Comparison of ENCODE assay signal across 8 cellular contexts in the genomic region with DNA sequence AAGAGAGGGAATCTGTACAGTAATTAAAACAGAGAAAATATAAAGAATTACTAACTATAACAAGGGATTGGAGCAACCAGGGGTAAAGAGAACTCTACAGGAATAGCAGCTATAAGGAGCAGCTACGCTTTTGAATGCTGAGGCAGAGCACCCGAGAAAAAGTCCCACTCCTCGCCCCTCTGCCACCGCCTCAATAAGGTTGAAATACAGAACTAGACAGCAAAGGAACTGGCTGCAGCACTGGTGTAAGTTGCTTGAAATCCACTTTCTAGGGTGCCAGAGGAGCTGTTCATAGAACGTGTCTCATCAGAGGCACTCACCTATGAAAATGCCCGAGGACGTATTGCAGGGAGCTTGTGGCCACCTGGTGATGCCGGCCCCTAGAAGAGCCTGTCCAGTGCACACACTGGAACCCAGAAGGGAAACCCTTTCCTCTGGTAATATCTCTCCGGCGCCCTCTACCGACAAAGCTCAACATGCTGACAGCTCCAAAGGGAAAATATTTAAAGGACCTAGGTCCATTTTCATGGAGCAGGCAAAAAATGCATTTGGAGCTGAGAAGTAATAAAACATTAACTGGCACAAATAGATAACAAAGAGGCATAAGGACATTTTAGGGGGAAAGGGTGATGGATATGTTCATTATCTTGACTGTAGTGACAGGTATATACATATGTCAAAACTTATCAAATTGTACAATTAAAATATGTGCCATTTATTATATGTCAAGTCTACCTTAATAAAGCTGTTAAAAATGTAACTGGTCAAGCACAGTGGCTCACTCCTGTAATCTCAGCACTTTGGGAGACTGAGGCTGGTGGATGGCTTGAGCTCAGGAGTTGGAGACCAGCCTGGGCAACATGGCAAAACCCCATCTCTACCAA.
A peak's percentile ranks its signal among the peaks of the same experiment; 100 is the strongest.
DNase-seq lines count a peak whose midpoint lies in the region; ATAC-seq, FAIRE-seq and TF ChIP-seq lines count a peak whose summit lies in the region.

No MANE protein-coding gene starts in this region.

- ATAC-seq in HG02642 (IDR thresholded peaks at IDR 0.05; ENCODE audit: poor library complexity, unreplicated experiment): peak; percentile 62
- no peak for ATAC-seq in activated CD8-positive, alpha-beta T cell treated with anti-CD3 and anti-CD28 coated beads for 36 hours
- no peak for ATAC-seq in effector memory CD8-positive, alpha-beta T cell (replicated peaks)

- H3K4me3 ChIP-seq in trophoblast cell (ENCODE audit: low read depth, low read length): no peak overlapping the region

- H3K14ac ChIP-seq in trophoblast cell (ENCODE audit: low read length): no peak overlapping the region

- no peak overlapping the region for H3K27ac Mint-ChIP-seq in activated CD8-positive, alpha-beta T cell treated with anti-CD3 and anti-CD28 coated beads for 36 hours
- H3K27ac Mint-ChIP-seq in effector memory CD8-positive, alpha-beta T cell: no peak overlapping the region

- no peak overlapping the region for H2AK5ac ChIP-seq in trophoblast cell (ENCODE audit: low read length)

- peak; percentile 16 for DNase-seq in GDM1 (lab: John Stamatoyannopoulos, UW)
- peak; percentile 81 for DNase-seq in NCI-H2196 (lab: John Stamatoyannopoulos, UW; ENCODE audit: unreplicated experiment)
- peak; percentile 57 for DNase-seq in activated CD8-positive, alpha-beta T cell treated with anti-CD3 and anti-CD28 coated beads for 36 hours
- DNase-seq in frontal cortex (ENCODE audit: low spot score in 2 of 2): peak in 1 of 2 donors; percentile 6
- DNase-seq in trophoblast cell: peak; percentile 71 to 86
- no peak for DNase-seq in effector memory CD8-positive, alpha-beta T cell

- H3K4me1 Mint-ChIP-seq in activated CD8-positive, alpha-beta T cell treated with anti-CD3 and anti-CD28 coated beads for 36 hours (ENCODE audit: low read depth): no peaks in the 10 kb centered on the region
- H3K4me1 Mint-ChIP-seq in effector memory CD8-positive, alpha-beta T cell (ENCODE audit: low read depth in 2 of 2): no peaks in the 10 kb centered on the region

- no peak overlapping the region for H3K4ac ChIP-seq in trophoblast cell (ENCODE audit: low read depth, low read length)

- no peak overlapping the region for H2BK5ac ChIP-seq in trophoblast cell (ENCODE audit: low read depth, low read length, poor library complexity)

- no peak overlapping the region for H3K18ac ChIP-seq in trophoblast cell (ENCODE audit: low read length)

- no peak overlapping the region for H3K27ac ChIP-seq in 22Rv1
- no peak overlapping the region for H3K27ac ChIP-seq in trophoblast cell (ENCODE audit: low read depth, low read length)

- H3K9ac ChIP-seq in trophoblast cell (ENCODE audit: low read length): no peak overlapping the region

- no peak overlapping the region for H3K23ac ChIP-seq in trophoblast cell (ENCODE audit: low read length)

- H3K4me2 ChIP-seq in trophoblast cell (ENCODE audit: low read length): no peak overlapping the region

- no CpG with 5 or more reads among the region's 11 CpGs for WGBS in trophoblast cell (ENCODE audit: extremely low coverage, insufficient coverage, insufficient read length)

- no peaks in the 10 kb centered on the region for H3K36me3 Mint-ChIP-seq in activated CD8-positive, alpha-beta T cell treated with anti-CD3 and anti-CD28 coated beads for 36 hours (ENCODE audit: low read depth)
- no peaks in the 10 kb centered on the region for H3K36me3 Mint-ChIP-seq in effector memory CD8-positive, alpha-beta T cell (ENCODE audit: insufficient read depth)

- H3K36me3 ChIP-seq in trophoblast cell (ENCODE audit: control insufficient read depth in 1 of 2, insufficient read depth in 2 of 2, low read length in 2 of 2): no peaks in the 10 kb centered on the region

- H3K9me3 ChIP-seq in trophoblast cell (ENCODE audit: insufficient read depth, low read depth, low read length): no peaks in the 10 kb centered on the region

- H3K4me1 ChIP-seq in trophoblast cell (ENCODE audit: control insufficient read depth in 1 of 2, insufficient read depth in 2 of 2, low read length in 2 of 2): peaks cover 3 to 4% of the 10 kb centered on the region in 2 experiments

- H2BK120ac ChIP-seq in trophoblast cell (ENCODE audit: insufficient read depth, low read length, poor library complexity): no peak overlapping the region

- no peak overlapping the region for H4K8ac ChIP-seq in trophoblast cell (ENCODE audit: low read depth, low read length)

- no peaks in the 10 kb centered on the region for H3K79me2 ChIP-seq in trophoblast cell (ENCODE audit: control insufficient read depth, insufficient read depth, low read length, poor library complexity)

- H3K79me1 ChIP-seq in trophoblast cell (ENCODE audit: low read length): no peaks in the 10 kb centered on the region

- H4K12ac ChIP-seq in trophoblast cell (ENCODE audit: low read depth, low read length): no peak overlapping the region

- H3K27me3 ChIP-seq in trophoblast cell (ENCODE audit: insufficient read depth, low read length): no peaks in the 10 kb centered on the region

- peak; percentile 91 for TF ChIP-seq CTCF in 22Rv1 (IDR thresholded peaks at IDR 0.05)
- peak; percentile 32 for TF ChIP-seq CTCF in activated CD8-positive, alpha-beta T cell treated with anti-CD3 and anti-CD28 coated beads for 36 hours (IDR thresholded peaks at IDR 0.05)

- peak overlapping the region; percentile 23 for H2BK12ac ChIP-seq in trophoblast cell (ENCODE audit: low read length)

- intact Hi-C loops in activated CD8-positive, alpha-beta T cell treated with anti-CD3 and anti-CD28 coated beads for 36 hours (cut with micrococcal nuclease): no loop called here

- no peaks in the 10 kb centered on the region for H3K9me3 Mint-ChIP-seq in activated CD8-positive, alpha-beta T cell treated with anti-CD3 and anti-CD28 coated beads for 36 hours
- no peaks in the 10 kb centered on the region for H3K9me3 Mint-ChIP-seq in effector memory CD8-positive, alpha-beta T cell

- H2AFZ ChIP-seq in trophoblast cell (ENCODE audit: insufficient read depth, low read length, poor library complexity): no peak overlapping the region

- peaks cover 4% of the 10 kb centered on the region for H3K27me3 Mint-ChIP-seq in activated CD8-positive, alpha-beta T cell treated with anti-CD3 and anti-CD28 coated beads for 36 hours
- peaks cover 5 to 6% of the 10 kb centered on the region in 2 donors for H3K27me3 Mint-ChIP-seq in effector memory CD8-positive, alpha-beta T cell

- H4K91ac ChIP-seq in trophoblast cell (ENCODE audit: low read depth, low read length): no peak overlapping the region

- no peak overlapping the region for H3K4me3 Mint-ChIP-seq in activated CD8-positive, alpha-beta T cell treated with anti-CD3 and anti-CD28 coated beads for 36 hours
- H3K4me3 Mint-ChIP-seq in effector memory CD8-positive, alpha-beta T cell: no peak overlapping the region

- FAIRE-seq in frontal cortex (lab: Jason Lieb, UNC): peak; percentile 17

- CTCF ChIA-PET in activated CD8-positive, alpha-beta T cell treated with anti-CD3 and anti-CD28 coated beads for 36 hours (lab: Charles Lee): interaction anchor here (0.7 to 3.3 kb wide), 8 partner anchors 9 to 128 kb away, joined by 3 to 14 read pairs (median 5); no protein-coding TSS in a partner anchor

- POLR2A ChIA-PET in activated CD8-positive, alpha-beta T cell treated with anti-CD3 and anti-CD28 coated beads for 36 hours (lab: Charles Lee): no interaction called here

Comparison
In these comparisons a context has a peak if more than half of its experiments do, and no peak if none do; other contexts are left out.
1. DNase-seq: peak in GDM1 (single experiment), NCI-H2196 (single experiment), activated CD8-positive, alpha-beta T cell treated with anti-CD3 and anti-CD28 coated beads for 36 hours (single experiment) and trophoblast cell (2 of 2); none in effector memory CD8-positive, alpha-beta T cell (0 of 3).